ENCODE assay signal across 13 cellular contexts in genomic region chrX:139892512-139892911, GRCh38. TPM values are rescaled to one million over a fixed set of nuclear protein-coding genes. Genes with fewer than 3 reads are reported as not detected.
A peak's percentile ranks its signal among the peaks of the same experiment; 100 is the strongest.
DNase-seq lines count a peak whose midpoint lies in the region; ATAC-seq and TF ChIP-seq lines count a peak whose summit lies in the region.
"Had no signal": no experiment of that assay in that cellular context is flagged by ENCODE, and none has a peak within 500 bp of the region (broad histone marks: within the 10 kb centered on the region; RNA-seq: fewer than 3 reads in every experiment).

No MANE protein-coding gene starts in this region.

- H3K27ac Mint-ChIP-seq in activated CD8-positive, alpha-beta T cell treated with anti-CD3 and anti-CD28 coated beads for 36 hours: peak overlapping the region; percentile 16
- no peak overlapping the region for H3K27ac Mint-ChIP-seq in activated CD8-positive, alpha-beta T cell treated with anti-CD3 and anti-CD28 coated beads, Interleukin-2, amount 10 ng/mL, durations not matched to agents 7 days and 5 days
- H3K27ac Mint-ChIP-seq in stimulated activated effector memory CD8-positive, alpha-beta T cell treated with anti-CD3 and anti-CD28 coated beads, Interleukin-12 subunit alpha, Interleukin-12 subunit beta, amount 100 ng/mL, for 72 hours: no peak overlapping the region
- H3K27ac Mint-ChIP-seq: T-helper 1 cell treated with Interleukin-12 subunit alpha and Interleukin-12 subunit beta and Interleukin-4 antibody, amounts not matched to agents 30 μg/mL and 1 μg/mL, for 36 hours had no signal

- POLR2A ChIA-PET in activated CD8-positive, alpha-beta T cell treated with anti-CD3 and anti-CD28 coated beads for 36 hours (lab: Charles Lee): no interaction called here
- POLR2A ChIA-PET in activated CD8-positive, alpha-beta T cell treated with anti-CD3 and anti-CD28 coated beads, Interleukin-2, amount 10 ng/mL, durations not matched to agents 7 days and 5 days (lab: Charles Lee): no interaction called here

- CTCF ChIA-PET in activated CD8-positive, alpha-beta T cell treated with anti-CD3 and anti-CD28 coated beads for 36 hours (lab: Charles Lee): no interaction called here
- CTCF ChIA-PET in activated CD8-positive, alpha-beta T cell treated with anti-CD3 and anti-CD28 coated beads, Interleukin-2, amount 10 ng/mL, durations not matched to agents 7 days and 5 days (lab: Charles Lee): no interaction called here

- no peaks in the 10 kb centered on the region for H3K27me3 Mint-ChIP-seq in activated CD8-positive, alpha-beta T cell treated with anti-CD3 and anti-CD28 coated beads for 36 hours
- H3K27me3 Mint-ChIP-seq in activated CD8-positive, alpha-beta T cell treated with anti-CD3 and anti-CD28 coated beads, Interleukin-2, amount 10 ng/mL, durations not matched to agents 7 days and 5 days (ENCODE audit: low read depth): no peaks in the 10 kb centered on the region

- no peak for ATAC-seq in activated CD8-positive, alpha-beta T cell treated with anti-CD3 and anti-CD28 coated beads for 36 hours
- no peak for ATAC-seq in activated CD8-positive, alpha-beta T cell treated with anti-CD3 and anti-CD28 coated beads, Interleukin-2, amount 10 ng/mL, durations not matched to agents 7 days and 5 days
- peak; percentile 80 for ATAC-seq in GM21786 (IDR thresholded peaks at IDR 0.05; ENCODE audit: unreplicated experiment)
- ATAC-seq in HG03342 (IDR thresholded peaks at IDR 0.05; ENCODE audit: unreplicated experiment): peak; percentile 83
- peak; percentile 80 for ATAC-seq in stimulated activated effector memory CD8-positive, alpha-beta T cell treated with anti-CD3 and anti-CD28 coated beads, Interleukin-12 subunit alpha, Interleukin-12 subunit beta, amount 100 ng/mL, for 72 hours
- ATAC-seq in sciatic nerve: no peak

- H3K4me3 Mint-ChIP-seq in activated CD8-positive, alpha-beta T cell treated with anti-CD3 and anti-CD28 coated beads for 36 hours: no peak overlapping the region
- H3K4me3 Mint-ChIP-seq in activated CD8-positive, alpha-beta T cell treated with anti-CD3 and anti-CD28 coated beads, Interleukin-2, amount 10 ng/mL, durations not matched to agents 7 days and 5 days: no peak overlapping the region
- H3K4me3 Mint-ChIP-seq in stimulated activated effector memory CD8-positive, alpha-beta T cell treated with anti-CD3 and anti-CD28 coated beads, Interleukin-12 subunit alpha, Interleukin-12 subunit beta, amount 100 ng/mL, for 72 hours: no peak overlapping the region
- H3K4me3 Mint-ChIP-seq: immature natural killer cell; T-helper 1 cell treated with Interleukin-12 subunit alpha and Interleukin-12 subunit beta and Interleukin-4 antibody, amounts not matched to agents 30 μg/mL and 1 μg/mL, for 36 hours had no signal

- peaks cover 26% of the 10 kb centered on the region for H3K4me1 Mint-ChIP-seq in activated CD8-positive, alpha-beta T cell treated with anti-CD3 and anti-CD28 coated beads for 36 hours (ENCODE audit: low read depth)
- H3K4me1 Mint-ChIP-seq in activated CD8-positive, alpha-beta T cell treated with anti-CD3 and anti-CD28 coated beads, Interleukin-2, amount 10 ng/mL, durations not matched to agents 7 days and 5 days (ENCODE audit: low read depth): no peaks in the 10 kb centered on the region
- peaks cover 28% of the 10 kb centered on the region for H3K4me1 Mint-ChIP-seq in stimulated activated effector memory CD8-positive, alpha-beta T cell treated with anti-CD3 and anti-CD28 coated beads, Interleukin-12 subunit alpha, Interleukin-12 subunit beta, amount 100 ng/mL, for 72 hours

- peaks cover 7% of the 10 kb centered on the region for H3K36me3 Mint-ChIP-seq in activated CD8-positive, alpha-beta T cell treated with anti-CD3 and anti-CD28 coated beads for 36 hours (ENCODE audit: low read depth)
- peaks cover 7% of the 10 kb centered on the region for H3K36me3 Mint-ChIP-seq in activated CD8-positive, alpha-beta T cell treated with anti-CD3 and anti-CD28 coated beads, Interleukin-2, amount 10 ng/mL, durations not matched to agents 7 days and 5 days (ENCODE audit: low read depth)
- no peaks in the 10 kb centered on the region for H3K36me3 Mint-ChIP-seq in stimulated activated effector memory CD8-positive, alpha-beta T cell treated with anti-CD3 and anti-CD28 coated beads, Interleukin-12 subunit alpha, Interleukin-12 subunit beta, amount 100 ng/mL, for 72 hours

- TF ChIP-seq CTCF in activated CD8-positive, alpha-beta T cell treated with anti-CD3 and anti-CD28 coated beads for 36 hours (IDR thresholded peaks at IDR 0.05): no peak

- DNase-seq in activated CD8-positive, alpha-beta T cell treated with anti-CD3 and anti-CD28 coated beads for 36 hours: no peak
- no peak for DNase-seq in activated CD8-positive, alpha-beta T cell treated with anti-CD3 and anti-CD28 coated beads, Interleukin-2, amount 10 ng/mL, durations not matched to agents 7 days and 5 days
- DNase-seq in stimulated activated effector memory CD8-positive, alpha-beta T cell treated with anti-CD3 and anti-CD28 coated beads, Interleukin-12 subunit alpha, Interleukin-12 subunit beta, amount 100 ng/mL, for 72 hours (ENCODE audit: low spot score in 2 of 2): peak in 1 of 2 donors; percentile 46
- no peak for DNase-seq in NCI-H2107 (lab: John Stamatoyannopoulos, UW)
- DNase-seq in activated CD4-positive, CD25-positive, alpha-beta regulatory T cell (lab: John Stamatoyannopoulos, UW): no peak
- DNase-seq in sciatic nerve (ENCODE audit: low spot score): no peak
- DNase-seq: colonic mucosa, HCEC 1CT, immature natural killer cell, NCI-H2081 had no signal

- H3K9me3 Mint-ChIP-seq in activated CD8-positive, alpha-beta T cell treated with anti-CD3 and anti-CD28 coated beads for 36 hours: no peaks in the 10 kb centered on the region
- H3K9me3 Mint-ChIP-seq in activated CD8-positive, alpha-beta T cell treated with anti-CD3 and anti-CD28 coated beads, Interleukin-2, amount 10 ng/mL, durations not matched to agents 7 days and 5 days (ENCODE audit: insufficient read depth): no peaks in the 10 kb centered on the region
- H3K9me3 Mint-ChIP-seq in stimulated activated effector memory CD8-positive, alpha-beta T cell treated with anti-CD3 and anti-CD28 coated beads, Interleukin-12 subunit alpha, Interleukin-12 subunit beta, amount 100 ng/mL, for 72 hours: no peaks in the 10 kb centered on the region
- H3K9me3 Mint-ChIP-seq: immature natural killer cell; T-helper 1 cell treated with Interleukin-12 subunit alpha and Interleukin-12 subunit beta and Interleukin-4 antibody, amounts not matched to agents 30 μg/mL and 1 μg/mL, for 36 hours had no signal

- intact Hi-C loops in activated CD8-positive, alpha-beta T cell treated with anti-CD3 and anti-CD28 coated beads for 36 hours (cut with micrococcal nuclease): no loop called here
- intact Hi-C loops in sciatic nerve (cut with DNase I): no loop called here

RNA-seq across cellular contexts. Expression of gene ATP11C, which starts 40.3 kb away (rescaled TPM):
- 10 to 100 TPM; 19.3 to 27.0 TPM for total RNA-seq in activated CD8-positive, alpha-beta T cell treated with anti-CD3 and anti-CD28 coated beads for 36 hours
- 10 to 100 TPM; 11.8 TPM for total RNA-seq in activated CD8-positive, alpha-beta T cell treated with anti-CD3 and anti-CD28 coated beads, Interleukin-2, amount 10 ng/mL, durations not matched to agents 7 days and 5 days
- total RNA-seq in sciatic nerve: 26.2 TPM

Comparison
In these comparisons a context has a peak if more than half of its experiments do, and no peak if none do; other contexts are left out.
1. ATAC-seq: peak in GM21786 (single experiment), HG03342 (single experiment) and stimulated activated effector memory CD8-positive, alpha-beta T cell treated with anti-CD3 and anti-CD28 coated beads, Interleukin-12 subunit alpha, Interleukin-12 subunit beta, amount 100 ng/mL, for 72 hours (single experiment); none in activated CD8-positive, alpha-beta T cell treated with anti-CD3 and anti-CD28 coated beads for 36 hours (single experiment), activated CD8-positive, alpha-beta T cell treated with anti-CD3 and anti-CD28 coated beads, Interleukin-2, amount 10 ng/mL, durations not matched to agents 7 days and 5 days (single experiment) and sciatic nerve (single experiment).